ENCODE assay signal across 12 cellular contexts in the genomic region with DNA sequence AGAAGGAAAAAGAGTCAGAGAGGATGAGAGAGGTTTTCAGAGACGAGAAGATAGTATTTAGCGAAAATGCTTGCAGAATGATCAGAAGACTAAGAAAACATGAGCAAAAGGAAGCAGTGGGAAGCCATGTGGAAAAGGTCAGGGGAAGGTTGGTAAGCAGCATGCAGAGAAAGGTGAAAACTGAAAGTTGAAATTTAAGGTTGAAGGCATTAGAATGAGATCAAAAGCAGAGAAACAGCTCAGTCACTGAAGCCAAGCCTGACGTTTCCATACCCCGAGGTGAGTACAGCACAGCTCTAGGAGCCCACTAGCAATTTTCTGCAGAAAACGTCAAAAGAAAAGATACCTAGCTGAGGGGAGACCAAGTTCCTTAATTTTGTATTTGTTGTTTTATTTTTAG. TPM values are rescaled to one million over a fixed set of nuclear protein-coding genes. Genes with fewer than 3 reads are reported as not detected.
A peak's percentile ranks its signal among the peaks of the same experiment; 100 is the strongest.
DNase-seq lines count a peak whose midpoint lies in the region; ATAC-seq, FAIRE-seq and TF ChIP-seq lines count a peak whose summit lies in the region.
"Had no signal": no experiment of that assay in that cellular context is flagged by ENCODE, and none has a peak within 500 bp of the region (broad histone marks: within the 10 kb centered on the region; RNA-seq: fewer than 3 reads in every experiment).

No MANE protein-coding gene starts in this region.

- peak; percentile 11 for DNase-seq in stimulated activated CD4-positive, alpha-beta T cell treated with anti-CD3 and anti-CD28 coated beads, Interleukin-1b, Interleukin-23, amount 100 ng/mL, for 48 hours
- DNase-seq in stimulated activated CD4-positive, alpha-beta T cell treated with anti-CD3 and anti-CD28 coated beads, Interleukin-2, amount 100 ng/mL, for 48 hours: no peak
- DNase-seq in T-helper 17 cell (no peak), NCI-H446 (lab: John Stamatoyannopoulos, UW) (no peak), HPDE6-E6E7 (ENCODE audit: extremely low spot score) (no peak), anterior cingulate cortex (lab: John Stamatoyannopoulos, UW) (no peak), pancreas (no peak)
- DNase-seq: caudate nucleus, NCI-H1436 treated with DMSO at 0.1 percent for 48 hours, ovary had no signal

- no peaks in the 10 kb centered on the region for H3K36me3 ChIP-seq in pancreas
- H3K36me3 ChIP-seq: ovary had no signal

- H3K4me3 ChIP-seq in pancreas: no peak overlapping the region
- H3K4me3 ChIP-seq: ovary had no signal

- H3K27ac Mint-ChIP-seq in T-helper 17 cell: peak overlapping the region; percentile 88

- no peak for FAIRE-seq in pancreas (lab: Jason Lieb, UNC)

- intact Hi-C loops in pancreas (cut with DNase I): loop anchor here in 2 of 3 donors (10.0 kb wide), 2 partner anchors 181 to 191 kb away; no protein-coding TSS in a partner anchor

- no peak overlapping the region for H3K4me3 Mint-ChIP-seq in T-helper 17 cell

- H3K27me3 Mint-ChIP-seq in T-helper 17 cell: no peaks in the 10 kb centered on the region

- no peak for TF ChIP-seq CTCF in pancreas (IDR thresholded peaks at IDR 0.05)

- no peaks in the 10 kb centered on the region for H3K9me3 ChIP-seq in T-helper 17 cell (ENCODE audit: control insufficient read depth, low read length, poor library complexity, severe bottlenecking)
- no peaks in the 10 kb centered on the region for H3K9me3 ChIP-seq in pancreas
- H3K9me3 ChIP-seq: ovary had no signal

- 64 to 71% methylated on average over 5 of the region's 5 CpGs for WGBS in pancreas, 2 donors

- H3K4me1 ChIP-seq in pancreas: peaks cover 0 to 11% (median 7%) of the 10 kb centered on the region in 3 donors

- H3K27me3 ChIP-seq in pancreas: no peaks in the 10 kb centered on the region
- H3K27me3 ChIP-seq: ovary had no signal

- ATAC-seq in HG02678 (IDR thresholded peaks at IDR 0.05; ENCODE audit: unreplicated experiment): peak; percentile 82
- no peak for ATAC-seq in T-helper 17 cell
- no peak for ATAC-seq in pancreas

- H3K4me1 Mint-ChIP-seq in T-helper 17 cell: peaks cover 13% of the 10 kb centered on the region

- H3K36me3 Mint-ChIP-seq in T-helper 17 cell (ENCODE audit: low read depth): peaks cover 3% of the 10 kb centered on the region

- H3K27ac ChIP-seq in pancreas: no peak overlapping the region
- H3K27ac ChIP-seq: C4-2B, ovary had no signal

RNA-seq across cellular contexts. Expression of gene TFB1M, which starts 19.1 kb away (rescaled TPM):
- total RNA-seq in T-helper 17 cell: 10 to 100 TPM; 13.7 to 16.6 TPM
- 10 to 100 TPM in 3 of 6 donors, 1 to 10 TPM in 3; 7.6 to 16.3 (median 9.1) TPM for total RNA-seq in pancreas
- 10 to 100 TPM in 1 of 2 donors, 1 to 10 TPM in 1; 8.4 to 10.1 TPM for polyA plus RNA-seq in pancreas
